ENCODE assay signal across 1 cellular context in the genomic region with DNA sequence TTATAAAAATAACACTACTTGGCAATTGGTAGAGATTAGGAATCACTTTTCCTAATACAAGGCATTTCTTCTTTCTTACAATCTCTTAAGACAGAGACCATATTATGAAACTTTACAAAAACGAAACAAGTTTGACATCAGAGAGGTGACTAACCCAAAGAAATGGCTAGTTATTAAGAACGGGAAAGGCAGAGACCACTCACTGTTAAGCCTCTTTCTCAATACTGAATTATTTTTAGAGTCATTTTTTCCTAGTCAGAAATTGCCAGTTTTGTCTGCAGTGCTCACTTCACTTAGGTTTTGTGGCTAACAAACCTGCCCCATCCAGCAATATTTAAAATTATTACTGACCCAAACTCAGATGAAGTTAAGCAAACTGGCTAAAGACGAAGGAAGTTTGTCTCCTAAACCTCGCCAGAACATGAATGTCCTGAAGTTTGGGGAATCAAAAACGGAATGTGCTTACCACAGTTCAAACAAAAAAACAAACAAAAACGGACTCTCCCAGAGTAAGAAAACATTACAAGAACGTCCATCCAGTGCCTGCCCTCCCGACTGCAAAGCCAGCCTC.
TF ChIP-seq lines count a peak whose summit lies in the region.

No MANE protein-coding gene starts in this region.

TF ChIP-seq in HepG2, 621 proteins besides CTCF, POLR2A, EP300 and RAD21 (continued from another document):
- TF ChIP-seq, protein P1, sequence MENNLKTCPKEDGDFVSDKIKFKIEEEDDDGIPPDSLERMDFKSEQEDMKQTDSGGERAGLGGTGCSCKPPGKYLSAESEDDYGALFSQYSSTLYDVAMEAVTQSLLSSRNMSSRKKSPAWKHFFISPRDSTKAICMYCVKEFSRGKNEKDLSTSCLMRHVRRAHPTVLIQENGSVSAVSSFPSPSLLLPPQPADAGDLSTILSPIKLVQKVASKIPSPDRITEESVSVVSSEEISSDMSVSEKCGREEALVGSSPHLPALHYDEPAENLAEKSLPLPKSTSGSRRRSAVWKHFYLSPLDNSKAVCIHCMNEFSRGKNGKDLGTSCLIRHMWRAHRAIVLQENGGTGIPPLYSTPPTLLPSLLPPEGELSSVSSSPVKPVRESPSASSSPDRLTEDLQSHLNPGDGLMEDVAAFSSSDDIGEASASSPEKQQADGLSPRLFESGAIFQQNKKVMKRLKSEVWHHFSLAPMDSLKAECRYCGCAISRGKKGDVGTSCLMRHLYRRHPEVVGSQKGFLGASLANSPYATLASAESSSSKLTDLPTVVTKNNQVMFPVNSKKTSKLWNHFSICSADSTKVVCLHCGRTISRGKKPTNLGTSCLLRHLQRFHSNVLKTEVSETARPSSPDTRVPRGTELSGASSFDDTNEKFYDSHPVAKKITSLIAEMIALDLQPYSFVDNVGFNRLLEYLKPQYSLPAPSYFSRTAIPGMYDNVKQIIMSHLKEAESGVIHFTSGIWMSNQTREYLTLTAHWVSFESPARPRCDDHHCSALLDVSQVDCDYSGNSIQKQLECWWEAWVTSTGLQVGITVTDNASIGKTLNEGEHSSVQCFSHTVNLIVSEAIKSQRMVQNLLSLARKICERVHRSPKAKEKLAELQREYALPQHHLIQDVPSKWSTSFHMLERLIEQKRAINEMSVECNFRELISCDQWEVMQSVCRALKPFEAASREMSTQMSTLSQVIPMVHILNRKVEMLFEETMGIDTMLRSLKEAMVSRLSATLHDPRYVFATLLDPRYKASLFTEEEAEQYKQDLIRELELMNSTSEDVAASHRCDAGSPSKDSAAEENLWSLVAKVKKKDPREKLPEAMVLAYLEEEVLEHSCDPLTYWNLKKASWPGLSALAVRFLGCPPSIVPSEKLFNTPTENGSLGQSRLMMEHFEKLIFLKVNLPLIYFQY (CRISPR knock-in tag; IDR thresholded peaks at IDR 0.05; ENCODE audit: borderline replicate concordance), result 0 out of 2 replicates have a peak, but pooled peaks have one; percentile 23
